Comparison of ENCODE assay signal across 9 cellular contexts in genomic region chr2:64649626-64650025, GRCh38. TPM values are rescaled to one million over a fixed set of nuclear protein-coding genes. Genes with fewer than 3 reads are reported as not detected.
A peak's percentile ranks its signal among the peaks of the same experiment; 100 is the strongest.
DNase-seq lines count a peak whose midpoint lies in the region; ATAC-seq and TF ChIP-seq lines count a peak whose summit lies in the region.
"Had no signal": no experiment of that assay in that cellular context is flagged by ENCODE, and none has a peak within 500 bp of the region (broad histone marks: within the 10 kb centered on the region; RNA-seq: fewer than 3 reads in every experiment).

No MANE protein-coding gene starts in this region.

- intact Hi-C loops in heart right ventricle (cut with DNase I) (loop anchor here in 8 of 10 donors (5.0 to 10.0 kb wide), 9 partner anchors 83 to 218 kb away; partner anchors contain the start of gene AFTPH (in 3 of the 8)), cardiac septum (cut with DNase I) (loop anchor here (5.0 to 10.0 kb wide), 2 partner anchors 127 to 345 kb away; partner anchors contain the start of gene AFTPH), breast epithelium (cut with DNase I; ENCODE audit: low total_unique reads) (loop anchor here (5.0 kb wide), 2 partner anchors 103 to 218 kb away; no protein-coding TSS in a partner anchor), vagina (cut with DNase I) (loop anchor here (5.0 kb wide), 2 partner anchors 103 to 118 kb away; no protein-coding TSS in a partner anchor)

- DNase-seq in heart right ventricle, result peak in 1 of 2 donors; percentile 29
- no peak for DNase-seq in cardiac septum (ENCODE audit: low spot score)
- peak; percentile 74 to 76 for DNase-seq in breast epithelium (ENCODE audit: low spot score in 2 of 2)
- DNase-seq in vagina (ENCODE audit: extremely low spot score in 2 of 2), result no peak
- DNase-seq in retina, result no peak
- DNase-seq in activated T-cell treated with anti-CD3 and anti-CD28 coated beads, Interleukin-2, amount 50 U/mL, for 1 hour, result no peak
- no peak for DNase-seq in iPS-NIHi7 (ENCODE audit: extremely low spot score)

- TF ChIP-seq POLR2A in breast epithelium (IDR thresholded peaks at IDR 0.05) (no peak), vagina (IDR thresholded peaks at IDR 0.05) (no peak)

- H3K9me3 ChIP-seq in heart right ventricle (no peaks in the 10 kb centered on the region), breast epithelium (no peaks in the 10 kb centered on the region), mucosa of rectum (ENCODE audit: control insufficient read depth in 2 of 2, low read length in 2 of 2) (no peaks in the 10 kb centered on the region), vagina (no peaks in the 10 kb centered on the region)
- H3K9me3 ChIP-seq: SJSA1 had no signal

- WGBS in heart right ventricle, 2 donors, result 44 to 62% methylated on average over 5 of the region's 5 CpGs

- peak in 1 of 8 donors; percentile 20 for ATAC-seq in heart right ventricle

- TF ChIP-seq CTCF in heart right ventricle (IDR thresholded peaks at IDR 0.05), result no peak
- no peak for TF ChIP-seq CTCF in breast epithelium (IDR thresholded peaks at IDR 0.05)
- TF ChIP-seq CTCF in vagina (IDR thresholded peaks at IDR 0.05), result no peak

- H3K4me3 ChIP-seq in heart right ventricle (no peak overlapping the region), breast epithelium (peak overlapping the region in 2 of 3 donors; percentile 2 to 36), mucosa of rectum (ENCODE audit: low read length in 2 of 2) (peak overlapping the region in 1 of 2 donors; percentile 56), vagina (no peak overlapping the region)
- H3K4me3 ChIP-seq: SJSA1 had no signal

- H3K4me1 ChIP-seq in heart right ventricle (peaks cover 0 to 81% (median 65%) of the 10 kb centered on the region in 9 donors), breast epithelium (peaks cover 0 to 17% of the 10 kb centered on the region in 2 donors), mucosa of rectum (ENCODE audit: control insufficient read depth in 2 of 2, insufficient read depth in 2 of 2, low read length in 2 of 2) (peaks cover 27 to 55% of the 10 kb centered on the region in 2 donors), vagina (peaks cover 75% of the 10 kb centered on the region)

- H3K27ac ChIP-seq in heart right ventricle, result peak overlapping the region in 9 of 10 donors; percentile 15 to 55 (median 44)
- peak overlapping the region; percentile 77 to 100 for H3K27ac ChIP-seq in breast epithelium
- peak overlapping the region; percentile 68 to 79 for H3K27ac ChIP-seq in mucosa of rectum (ENCODE audit: low read depth in 2 of 2, low read length in 2 of 2)
- H3K27ac ChIP-seq in vagina, result peak overlapping the region; percentile 67
- H3K27ac ChIP-seq: SJSA1 had no signal

- H3K27me3 ChIP-seq in heart right ventricle (no peaks in the 10 kb centered on the region), breast epithelium (no peaks in the 10 kb centered on the region), mucosa of rectum (ENCODE audit: control insufficient read depth in 2 of 2, insufficient read depth in 2 of 2, low read length in 2 of 2) (no peaks in the 10 kb centered on the region), vagina (no peaks in the 10 kb centered on the region)
- H3K27me3 ChIP-seq: SJSA1 had no signal

- H3K9ac ChIP-seq in mucosa of rectum (ENCODE audit: low read depth in 1 of 2, low read length in 2 of 2), result peak overlapping the region in 1 of 2 donors; percentile 62

- H3K36me3 ChIP-seq in heart right ventricle (no peaks in the 10 kb centered on the region), breast epithelium (no peaks in the 10 kb centered on the region), mucosa of rectum (ENCODE audit: control insufficient read depth in 2 of 2, insufficient read depth in 2 of 2, low read length in 2 of 2) (no peaks in the 10 kb centered on the region), vagina (no peaks in the 10 kb centered on the region)

RNA-seq across cellular contexts. Expression of gene SERTAD2, which starts 4.1 kb away (rescaled TPM):
- 10 to 100 TPM; 11.3 to 20.9 (median 16.6) TPM for total RNA-seq in heart right ventricle
- 1 to 10 TPM; 5.6 to 6.3 TPM for polyA plus RNA-seq in heart right ventricle
- total RNA-seq in cardiac septum, result 22.8 TPM
- total RNA-seq in breast epithelium, result 10 to 100 TPM; 12.8 to 20.0 (median 17.0) TPM
- 19.2 TPM for total RNA-seq in vagina

Comparison
In these comparisons a context has a peak if more than half of its experiments do, and no peak if none do; other contexts are left out.
1. DNase-seq: peak in breast epithelium (2 of 2); none in cardiac septum (single experiment), vagina (0 of 2), retina (single experiment), activated T-cell treated with anti-CD3 and anti-CD28 coated beads, Interleukin-2, amount 50 U/mL, for 1 hour (single experiment) and iPS-NIHi7 (single experiment).
2. H3K4me3 ChIP-seq: peak in breast epithelium (2 of 3); none in heart right ventricle (0 of 10) and vagina (0 of 2).
3. Peak in every context shown above with its lines, with median percentiles within 50 percentile points of each other: H3K27ac ChIP-seq.